35 cellular contexts compared by ENCODE assay signal in the genomic region with DNA sequence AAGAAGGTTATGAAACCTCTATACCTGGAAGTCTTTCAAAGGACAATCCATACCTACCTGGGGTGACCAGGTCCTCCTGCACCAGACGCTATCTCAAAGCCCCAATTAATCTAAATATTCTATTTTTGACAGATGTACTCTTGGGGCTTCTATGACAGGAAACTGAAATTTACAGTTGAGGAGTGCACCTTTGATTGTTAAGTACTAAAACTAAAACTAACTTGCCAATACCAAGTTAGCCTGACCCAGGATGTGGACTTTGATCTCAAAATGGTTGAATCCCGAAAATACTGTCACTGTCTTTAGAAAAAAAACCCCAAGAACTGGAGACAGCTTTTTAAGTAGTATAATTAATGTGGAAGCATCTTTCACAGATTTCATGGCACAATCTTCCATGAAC.
"Had no signal": no experiment of that assay in that cellular context is flagged by ENCODE, and none has a peak within 500 bp of the region (broad histone marks: within the 10 kb centered on the region; RNA-seq: fewer than 3 reads in every experiment).

No MANE protein-coding gene starts in this region.

- H3K9me3 ChIP-seq: MG63 had no signal

- H3K27me3 ChIP-seq: MG63 had no signal

- H3K4me3 ChIP-seq: MG63 had no signal

- DNase-seq: Kasumi-1, MG63, MM.1S, MV-4-11, NCI-H1048, NCI-H1092, NCI-H1092 treated with DMSO at 0.1 percent for 48 hours, NCI-H1105, NCI-H1105 treated with DMSO at 0.1 percent for 48 hours, NCI-H1417, NCI-H1417 treated with DMSO at 0.1 percent for 48 hours, NCI-H1436, NCI-H1436 treated with DMSO at 0.1 percent for 48 hours, NCI-H146, NCI-H1694, NCI-H1694 treated with DMSO at 0.1 percent for 48 hours, NCI-H187, NCI-H187 treated with DMSO at 0.1 percent for 48 hours, NCI-H1930, NCI-H2029, NCI-H2029 treated with DMSO at 0.1 percent for 48 hours, NCI-H2081, NCI-H2081 treated with DMSO at 0.1 percent for 48 hours, NCI-H2107, NCI-H2171, NCI-H2171 treated with DMSO at 0.1 percent for 48 hours, NCI-H2227 treated with DMSO at 0.1 percent for 48 hours, NCI-H226, NCI-H345, NCI-H446, NCI-H446 treated with DMSO at 0.1 percent for 48 hours, NCI-H510A, NCI-H510A treated with DMSO at 0.1 percent for 48 hours, NCI-H524, NCI-H524 treated with DMSO at 0.1 percent for 48 hours had no signal

- H3K36me3 ChIP-seq: MG63 had no signal
